16 cellular contexts compared by ENCODE assay signal in genomic region chr11:134640971-134641968, GRCh38.
"Had no signal": no experiment of that assay in that cellular context is flagged by ENCODE, and none has a peak within 500 bp of the region (broad histone marks: within the 10 kb centered on the region; RNA-seq: fewer than 3 reads in every experiment).

No MANE protein-coding gene starts in this region.

- H3K4me3 ChIP-seq: cardiac muscle cell, heart right ventricle, lower lobe of right lung had no signal

- H2AFZ ChIP-seq: parathyroid adenoma had no signal

- DNase-seq: activated CD4-positive, alpha-beta T cell treated with anti-CD3 and anti-CD28 coated beads, Interleukin-2, amount 10 ng/mL, durations not matched to agents 24 days and 14 days; activated CD4-positive, CD25-positive, alpha-beta regulatory T cell; activated CD8-positive, alpha-beta memory T cell treated with anti-CD3 and anti-CD28 coated beads for 24 hours; activated gamma-delta T cell treated with Interleukin-2 at 50 U/mL for 16 hours; activated naive CD8-positive, alpha-beta T cell treated with anti-CD3 and anti-CD28 coated beads for 36 hours; amniotic stem cell; heart right ventricle; immature natural killer cell; left cardiac atrium; lower lobe of right lung; natural killer cell; stimulated activated naive B cell treated with anti-CD40 and anti-IgM and Interleukin-4, amounts not matched to agents 10 μg/mL and 1 μg/mL and 100 μg/mL, for 72 hours; T1000 had no signal

- H3K4me1 ChIP-seq: heart right ventricle, lower lobe of right lung, parathyroid adenoma had no signal

- ATAC-seq: heart right ventricle; left cardiac atrium; lower lobe of right lung; natural killer cell; stimulated activated naive B cell treated with anti-CD40 and anti-IgM and Interleukin-4, amounts not matched to agents 10 μg/mL and 1 μg/mL and 100 μg/mL, for 72 hours had no signal

- H3K27ac ChIP-seq: cardiac muscle cell, heart right ventricle, lower lobe of right lung, neutrophil, parathyroid adenoma had no signal

- H3K9me3 ChIP-seq: heart right ventricle, lower lobe of right lung, neutrophil had no signal

- H3K27me3 ChIP-seq: cardiac muscle cell had no signal

- H3K36me3 ChIP-seq: cardiac muscle cell, heart right ventricle, lower lobe of right lung, neutrophil had no signal

- H3K9ac ChIP-seq: parathyroid adenoma had no signal
